ENCODE assay signal across 18 cellular contexts in the genomic region with DNA sequence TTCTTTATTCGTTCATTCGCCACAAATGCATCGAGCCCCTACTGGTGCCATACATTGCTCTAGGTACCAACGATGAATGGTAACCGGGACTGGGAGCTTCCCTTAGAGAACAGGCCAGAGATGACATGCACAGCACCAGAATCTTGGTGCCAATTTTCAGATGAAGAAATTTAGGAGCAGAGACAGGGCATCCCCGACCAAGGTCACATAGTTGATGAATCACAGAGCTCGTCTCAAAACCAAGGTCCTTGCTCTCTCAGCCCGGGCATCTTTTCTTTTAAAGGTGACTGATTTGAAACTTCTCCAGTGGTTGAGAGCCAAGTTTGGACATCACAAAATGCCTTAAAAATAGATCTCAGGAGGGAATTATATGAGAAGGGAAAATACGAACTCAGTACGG.
DNase-seq lines count a peak whose midpoint lies in the region; ATAC-seq and TF ChIP-seq lines count a peak whose summit lies in the region.
"Had no signal": no experiment of that assay in that cellular context is flagged by ENCODE, and none has a peak within 500 bp of the region (broad histone marks: within the 10 kb centered on the region; RNA-seq: fewer than 3 reads in every experiment).

No MANE protein-coding gene starts in this region.

- peak overlapping the region; percentile 62 for H3K27ac ChIP-seq in fibroblast of lung (ENCODE audit: insufficient read depth, low read length)
- H3K27ac ChIP-seq in neuronal stem cell (replicated peaks; ENCODE audit: low read length): no peak overlapping the region

- H3K9me3 ChIP-seq in fibroblast of lung (ENCODE audit: control insufficient read depth, insufficient read depth, low read depth, low read length) (no peaks in the 10 kb centered on the region), neuronal stem cell (replicated peaks in 1 of 2; ENCODE audit: control insufficient read depth in 2 of 2, insufficient read depth in 1 of 2, low read depth in 1 of 2, low read length in 2 of 2) (peaks cover 0 to 2% of the 10 kb centered on the region in 2 donors)
- H3K9me3 ChIP-seq: HAP-1, SK-N-SH had no signal

- H3K4ac ChIP-seq in neuronal stem cell (ENCODE audit: low read length): no peak overlapping the region

- H3K23ac ChIP-seq in neuronal stem cell (ENCODE audit: low read depth, low read length, poor library complexity): no peak overlapping the region

- no peak overlapping the region for H2BK120ac ChIP-seq in neuronal stem cell (ENCODE audit: low read depth, low read length)

- H3K14ac ChIP-seq in neuronal stem cell (ENCODE audit: low read length): no peak overlapping the region

- no CpG with 5 or more reads among the region's 10 CpGs for WGBS in neuronal stem cell (ENCODE audit: extremely low coverage in 2 of 2, insufficient read length in 2 of 2, insufficient replicate concordance in 1 of 2), 2 donors

- H4K91ac ChIP-seq in neuronal stem cell (ENCODE audit: low read depth, low read length, poor library complexity): no peak overlapping the region

- no peaks in the 10 kb centered on the region for H4K20me1 ChIP-seq in fibroblast of lung (ENCODE audit: control insufficient read depth, extremely low read depth, insufficient read depth, low read length)

- H3K4me1 Mint-ChIP-seq in natural killer cell treated with Interleukin-12 subunit alpha and Interleukin-12 subunit beta and Interleukin-15 and Interleukin-18, amount 100 ng/mL, for 72 hours (ENCODE audit: low read depth in 2 of 2): no peaks in the 10 kb centered on the region

- ATAC-seq in natural killer cell treated with Interleukin-12 subunit alpha and Interleukin-12 subunit beta and Interleukin-15 and Interleukin-18, amount 100 ng/mL, for 72 hours: no peak
- ATAC-seq: K562 had no signal

- no peak overlapping the region for H3K4me3 Mint-ChIP-seq in natural killer cell treated with Interleukin-12 subunit alpha and Interleukin-12 subunit beta and Interleukin-15 and Interleukin-18, amount 100 ng/mL, for 72 hours

- H2BK12ac ChIP-seq in neuronal stem cell (ENCODE audit: low read length): no peak overlapping the region

- H3K36me3 ChIP-seq in fibroblast of lung (ENCODE audit: control insufficient read depth, insufficient read depth, low read length) (no peaks in the 10 kb centered on the region), neuronal stem cell (replicated peaks in 1 of 2; ENCODE audit: control insufficient read depth in 2 of 2, insufficient read depth in 2 of 2, low read length in 2 of 2) (no peaks in the 10 kb centered on the region)
- H3K36me3 ChIP-seq: HAP-1 had no signal

- no peak for TF ChIP-seq CTCF in fibroblast of lung (conservative IDR thresholded peaks at IDR 0.05 in 1 of 2, IDR thresholded peaks at IDR 0.05 in 1 of 2; ENCODE audit: low read depth in 1 of 2, low read length in 2 of 2)

- H2AFZ ChIP-seq in fibroblast of lung (ENCODE audit: low read length) (peak overlapping the region; percentile 84), neuronal stem cell (ENCODE audit: low read length) (no peak overlapping the region)

- H3K9ac ChIP-seq in fibroblast of lung (ENCODE audit: insufficient read depth, low read length) (no peak overlapping the region), neuronal stem cell (ENCODE audit: low read depth, low read length, poor library complexity) (no peak overlapping the region)
- H3K9ac ChIP-seq: SK-N-SH had no signal

- H2BK15ac ChIP-seq in neuronal stem cell (ENCODE audit: low read length): no peak overlapping the region

- no peak overlapping the region for H4K8ac ChIP-seq in neuronal stem cell (ENCODE audit: low read depth, low read length)

- DNase-seq in AG20443 (ENCODE audit: low spot score) (peak; percentile 35), M059J (ENCODE audit: low read depth) (peak; percentile 43), fibroblast of lung (ENCODE audit: low read depth in 2 of 2) (peak; percentile 14), neuronal stem cell (ENCODE audit: low spot score) (no peak), GM19238 (ENCODE audit: insufficient read length, low spot score) (no peak)
- DNase-seq in NK-92 treated with Interleukin-12 subunit alpha and Interleukin-12 subunit beta, amount 100 ng/mL, for 24 hours (lab: John Stamatoyannopoulos, UW): no peak
- DNase-seq in stimulated activated CD8-positive, alpha-beta memory T cell treated with anti-CD3 and anti-CD28 coated beads, Interleukin-4, amount 100 ng/mL, for 48 hours: no peak
- no peak for DNase-seq in natural killer cell treated with Interleukin-12 subunit alpha and Interleukin-12 subunit beta and Interleukin-15 and Interleukin-18, amount 100 ng/mL, for 72 hours (ENCODE audit: low spot score)
- DNase-seq: AML-193, COR-L47, DMS153, NCI-H1436 treated with DMSO at 0.1 percent for 48 hours, NCI-H2081, NCI-H510A treated with DMSO at 0.1 percent for 48 hours, NCI-H82, SK-N-SH had no signal

- no peaks in the 10 kb centered on the region for H3K36me3 Mint-ChIP-seq in natural killer cell treated with Interleukin-12 subunit alpha and Interleukin-12 subunit beta and Interleukin-15 and Interleukin-18, amount 100 ng/mL, for 72 hours

- no peak overlapping the region for H3K27ac Mint-ChIP-seq in natural killer cell treated with Interleukin-12 subunit alpha and Interleukin-12 subunit beta and Interleukin-15 and Interleukin-18, amount 100 ng/mL, for 72 hours

- H3K4me1 ChIP-seq in fibroblast of lung (ENCODE audit: control insufficient read depth, extremely low read depth, insufficient read depth, low read length) (peaks cover 14% of the 10 kb centered on the region), neuronal stem cell (ENCODE audit: control insufficient read depth in 2 of 2, insufficient read depth in 1 of 2, low read depth in 1 of 2, low read length in 2 of 2) (peaks cover 0 to 13% of the 10 kb centered on the region in 2 donors)
- H3K4me1 ChIP-seq: HAP-1 had no signal

- H3K18ac ChIP-seq in neuronal stem cell (ENCODE audit: low read length): no peak overlapping the region

- no peaks in the 10 kb centered on the region for H3K79me2 ChIP-seq in fibroblast of lung (ENCODE audit: control insufficient read depth, insufficient read depth, low read length)

- peaks cover 22 to 27% of the 10 kb centered on the region in 2 donors for H3K27me3 Mint-ChIP-seq in natural killer cell treated with Interleukin-12 subunit alpha and Interleukin-12 subunit beta and Interleukin-15 and Interleukin-18, amount 100 ng/mL, for 72 hours

- H3K27me3 ChIP-seq in fibroblast of lung (ENCODE audit: control insufficient read depth, insufficient read depth, low read length): no peaks in the 10 kb centered on the region
- H3K27me3 ChIP-seq in neuronal stem cell (ENCODE audit: control insufficient read depth in 3 of 3, insufficient read depth in 3 of 3, low read depth in 1 of 3, low read length in 3 of 3): peaks cover 0 to 2% (median 0%) of the 10 kb centered on the region in 3 experiments

- H3K4me3 ChIP-seq in fibroblast of lung (replicated peaks in 1 of 4; ENCODE audit: control extremely low read depth in 1 of 4, insufficient read depth in 1 of 4, low read depth in 3 of 4, low read length in 4 of 4): no peak overlapping the region
- H3K4me3 ChIP-seq in neuronal stem cell (ENCODE audit: low read length in 2 of 2): no peak overlapping the region
- H3K4me3 ChIP-seq: HAP-1, K562 had no signal

- no peak overlapping the region for H2BK5ac ChIP-seq in neuronal stem cell (ENCODE audit: low read length)

- H2AK5ac ChIP-seq in neuronal stem cell (ENCODE audit: low read depth, low read length): peak overlapping the region; percentile 30

- no peaks in the 10 kb centered on the region for H3K9me3 Mint-ChIP-seq in natural killer cell treated with Interleukin-12 subunit alpha and Interleukin-12 subunit beta and Interleukin-15 and Interleukin-18, amount 100 ng/mL, for 72 hours

- no peaks in the 10 kb centered on the region for H3K79me1 ChIP-seq in neuronal stem cell (ENCODE audit: low read depth, low read length)

- H3K4me2 ChIP-seq in fibroblast of lung (ENCODE audit: extremely low read depth, insufficient read depth, low read length): peak overlapping the region; percentile 49
- H3K4me2 ChIP-seq in neuronal stem cell (ENCODE audit: insufficient read depth, low read length, poor library complexity, severe bottlenecking): no peak overlapping the region
- H3K4me2 ChIP-seq: SK-N-SH had no signal

Comparison
In these comparisons a context has a peak if more than half of its experiments do, and no peak if none do; other contexts are left out.
1. DNase-seq: peak in AG20443 (single experiment), M059J (single experiment) and fibroblast of lung (2 of 2); none in neuronal stem cell (single experiment), NK-92 treated with Interleukin-12 subunit alpha and Interleukin-12 subunit beta, amount 100 ng/mL, for 24 hours (single experiment), stimulated activated CD8-positive, alpha-beta memory T cell treated with anti-CD3 and anti-CD28 coated beads, Interleukin-4, amount 100 ng/mL, for 48 hours (single experiment), GM19238 (single experiment) and natural killer cell treated with Interleukin-12 subunit alpha and Interleukin-12 subunit beta and Interleukin-15 and Interleukin-18, amount 100 ng/mL, for 72 hours (single experiment).